ENCODE assay signal across 9 cellular contexts in genomic region chr17:50062323-50063243, GRCh38. TPM values are rescaled to one million over a fixed set of nuclear protein-coding genes. Genes with fewer than 3 reads are reported as not detected.
A peak's percentile ranks its signal among the peaks of the same experiment; 100 is the strongest.
DNase-seq lines count a peak whose midpoint lies in the region; ATAC-seq, FAIRE-seq and TF ChIP-seq lines count a peak whose summit lies in the region.
"Had no signal": no experiment of that assay in that cellular context is flagged by ENCODE, and none has a peak within 500 bp of the region (broad histone marks: within the 10 kb centered on the region; RNA-seq: fewer than 3 reads in every experiment).

No MANE protein-coding gene starts in this region.

- H3K9ac ChIP-seq in keratinocyte (ENCODE audit: control insufficient read depth, extremely low read depth, insufficient read depth, low read length), result peak overlapping the region; percentile 70

- CTCF ChIA-PET in GM10248 (lab: Yijun Ruan, JAX), result interaction anchor here (1.8 kb wide), 1 partner anchor 25 kb away, joined by 6 read pairs; no protein-coding TSS in a partner anchor

- DNase-seq in HS-27A (ENCODE audit: low read depth) (peak; percentile 98), body of pancreas (peak; percentile 27 to 73 (median 56)), keratinocyte (ENCODE audit: low read depth, low spot score) (peak; percentile 100), thyroid gland (peak; percentile 99 to 100), GM10248 (ENCODE audit: extremely low spot score) (no peak), WERI-Rb-1 (no peak), OCI-M2 (lab: John Stamatoyannopoulos, UW; ENCODE audit: unreplicated experiment) (no peak)
- DNase-seq: activated T-cell treated with anti-CD3 and anti-CD28 coated beads, Interleukin-2, amount 50 U/mL, for 4 hours had no signal

- H3K4me3 ChIP-seq in body of pancreas (no peak overlapping the region), keratinocyte (ENCODE audit: control insufficient read depth in 2 of 3, extremely low read depth in 1 of 3, insufficient read depth in 2 of 3, low read depth in 1 of 3, low read length in 3 of 3) (peak overlapping the region; percentile 1 to 47 (median 41)), thyroid gland (replicated peaks in 1 of 3) (no peak overlapping the region), WERI-Rb-1 (ENCODE audit: low read depth, low read length) (no peak overlapping the region)

- H3K27ac ChIP-seq in body of pancreas (peak overlapping the region in 2 of 4 donors; percentile 33 to 41), keratinocyte (ENCODE audit: control insufficient read depth, insufficient read depth, low read length) (peak overlapping the region; percentile 95), thyroid gland (peak overlapping the region; percentile 94 to 99 (median 95)), WERI-Rb-1 (no peak overlapping the region)

- 65 to 83% methylated on average over 6 to 10 of the region's 10 CpGs for WGBS in body of pancreas, 2 donors
- WGBS in thyroid gland, 2 donors, result 39 to 54% methylated on average over 6 to 10 of the region's 10 CpGs

- dilution Hi-C loops in keratinocyte (cut with MboI; ENCODE audit: extremely low pct_ligation_motif_present, low sequenced_read_pairs), result no loop called here

- H3K27me3 ChIP-seq in body of pancreas (no peaks in the 10 kb centered on the region), keratinocyte (ENCODE audit: control insufficient read depth, extremely low read depth, insufficient read depth, low read length) (no peaks in the 10 kb centered on the region), thyroid gland (no peaks in the 10 kb centered on the region), WERI-Rb-1 (ENCODE audit: insufficient read depth, low read depth, severe bottlenecking) (no peaks in the 10 kb centered on the region)

- H3K79me2 ChIP-seq in keratinocyte (ENCODE audit: control insufficient read depth, insufficient read depth, low read length), result peaks cover 86% of the 10 kb centered on the region

- H3K36me3 ChIP-seq in body of pancreas (replicated peaks in 1 of 2; ENCODE audit: insufficient read depth in 1 of 2, low read depth in 2 of 2) (no peaks in the 10 kb centered on the region), keratinocyte (ENCODE audit: control insufficient read depth in 2 of 2, extremely low read depth in 1 of 2, insufficient read depth in 2 of 2, low read length in 2 of 2) (peaks cover 21 to 67% of the 10 kb centered on the region in 2 experiments), thyroid gland (peaks cover 0 to 4% of the 10 kb centered on the region in 2 donors), WERI-Rb-1 (peaks cover 12% of the 10 kb centered on the region)

- FAIRE-seq in keratinocyte (lab: Jason Lieb, UNC), result peak; percentile 96

- H3K4me1 ChIP-seq in body of pancreas, result peaks cover 60% of the 10 kb centered on the region
- peaks cover 68% of the 10 kb centered on the region for H3K4me1 ChIP-seq in keratinocyte (ENCODE audit: control insufficient read depth, extremely low read depth, insufficient read depth, low read length)
- peaks cover 52 to 77% of the 10 kb centered on the region in 2 donors for H3K4me1 ChIP-seq in thyroid gland

- TF ChIP-seq POLR2A in body of pancreas (IDR thresholded peaks at IDR 0.05), result no peak
- peak in 1 of 2 donors; percentile 64 for TF ChIP-seq POLR2A in thyroid gland (IDR thresholded peaks at IDR 0.05)

- ATAC-seq in body of pancreas (peak; percentile 29), GM21723 (IDR thresholded peaks at IDR 0.05; ENCODE audit: unreplicated experiment) (no peak)
- ATAC-seq: activated T-cell treated with anti-CD3 and anti-CD28 coated beads, Interleukin-2, amount 50 U/mL, for 4 hours had no signal

- peak overlapping the region; percentile 90 for H3K4me2 ChIP-seq in keratinocyte (ENCODE audit: control insufficient read depth, extremely low read depth, insufficient read depth, low read depth, low read length)

- H2AFZ ChIP-seq in keratinocyte (ENCODE audit: control insufficient read depth, low read length), result no peak overlapping the region

- peaks cover 5% of the 10 kb centered on the region for H4K20me1 ChIP-seq in keratinocyte (ENCODE audit: control insufficient read depth, extremely low read depth, insufficient read depth, low read length)

- intact Hi-C loops in body of pancreas (cut with DNase I), result no loop called here
- intact Hi-C loops in thyroid gland (cut with DNase I), result no loop called here

- TF ChIP-seq CTCF in body of pancreas (IDR thresholded peaks at IDR 0.05), result no peak
- no peak for TF ChIP-seq CTCF in keratinocyte (optimal IDR thresholded peaks at IDR 0.05 in 1 of 3, IDR thresholded peaks at IDR 0.05 in 1 of 3, conservative IDR thresholded peaks at IDR 0.05 in 1 of 3; ENCODE audit: extremely low read depth in 1 of 3, insufficient read depth in 2 of 3, low read length in 3 of 3)
- TF ChIP-seq CTCF in thyroid gland (IDR thresholded peaks at IDR 0.05), result no peak
- no peak for TF ChIP-seq CTCF in GM10248 (IDR thresholded peaks at IDR 0.05; ENCODE audit: control extremely low read depth, extremely low read depth, low read depth, missing control alignments)
- TF ChIP-seq CTCF in WERI-Rb-1 (IDR thresholded peaks at IDR 0.05; ENCODE audit: low read depth, low read length), result no peak

- H3K9me3 ChIP-seq in body of pancreas, result no peaks in the 10 kb centered on the region
- H3K9me3 ChIP-seq in keratinocyte (ENCODE audit: control insufficient read depth, low read depth, low read length), result no peaks in the 10 kb centered on the region
- H3K9me3 ChIP-seq in thyroid gland, result no peaks in the 10 kb centered on the region
- no peaks in the 10 kb centered on the region for H3K9me3 ChIP-seq in WERI-Rb-1 (ENCODE audit: severe bottlenecking)

- no peaks in the 10 kb centered on the region for H3K9me1 ChIP-seq in keratinocyte (ENCODE audit: control insufficient read depth, extremely low read depth, insufficient read depth, low read length)

- POLR2A ChIA-PET in GM10248 (lab: Yijun Ruan, JAX), result no interaction called here

RNA-seq across cellular contexts. Expression of gene ITGA3, which starts 6.7 kb away (rescaled TPM):
- total RNA-seq in body of pancreas (10 to 100 TPM; 31.0 to 36.3 TPM), thyroid gland (100 to 1,000 TPM; 145 to 246 (median 172) TPM)
- 427 to 733 TPM (median 708 TPM) in 3 replicates for polyA plus RNA-seq in keratinocyte
- 311 TPM for polyA plus RNA-seq in keratinocyte (2011; ENCODE audit: low read depth)
- polyA plus RNA-seq in keratinocyte (2011; cell fraction: cytosol; rRNA removed), result 216 and 405 TPM in 2 replicates
- 1,779 and 2,144 TPM in 2 replicates for polyA plus RNA-seq in keratinocyte (2011; cell fraction: nucleus; rRNA removed)
- 460 and 965 TPM in 2 replicates for polyA plus RNA-seq in keratinocyte (2012; ENCODE audit: low replicate concordance)
- 1,193 to 2,515 TPM (median 1,361 TPM) in 3 replicates for polyA minus RNA-seq in keratinocyte
- 897 TPM for polyA minus RNA-seq in keratinocyte (2011; cell fraction: cytosol; rRNA and poly(A)+ RNA removed)
- 2,521 and 2,609 TPM in 2 replicates for polyA minus RNA-seq in keratinocyte (2011; cell fraction: nucleus; rRNA and poly(A)+ RNA removed)

RNA-seq across cellular contexts. Expression of gene PDK2, which starts 32.6 kb away (rescaled TPM):
- total RNA-seq in body of pancreas (100 to 1,000 TPM in 1 of 2 donors, 10 to 100 TPM in 1; 27.0 to 119 TPM), thyroid gland (10 to 100 TPM; 42.5 to 79.3 (median 64.5) TPM)
- polyA plus RNA-seq in keratinocyte, result 7.5 to 24.1 TPM (median 8.6 TPM) in 3 replicates
- polyA plus RNA-seq in keratinocyte (2011; ENCODE audit: low read depth), result 2.1 TPM
- 19.2 and 30.7 TPM in 2 replicates for polyA plus RNA-seq in keratinocyte (2011; cell fraction: cytosol; rRNA removed)
- polyA plus RNA-seq in keratinocyte (2011; cell fraction: nucleus; rRNA removed), result 21.7 and 30.4 TPM in 2 replicates
- polyA plus RNA-seq in keratinocyte (2012; ENCODE audit: low replicate concordance), result 5.9 and 11.2 TPM in 2 replicates
- polyA minus RNA-seq in keratinocyte, result 21.8 to 28.3 TPM (median 21.9 TPM) in 3 replicates
- polyA minus RNA-seq in keratinocyte (2011; cell fraction: cytosol; rRNA and poly(A)+ RNA removed), result 18.8 TPM
- polyA minus RNA-seq in keratinocyte (2011; cell fraction: nucleus; rRNA and poly(A)+ RNA removed), result 11.7 and 14.0 TPM in 2 replicates

Comparison
In these comparisons a context has a peak if more than half of its experiments do, and no peak if none do; other contexts are left out.
1. DNase-seq: peak in HS-27A (single experiment), body of pancreas (4 of 4), keratinocyte (single experiment) and thyroid gland (2 of 2); none in GM10248 (single experiment), WERI-Rb-1 (single experiment) and OCI-M2 (single experiment).
2. H3K4me3 ChIP-seq: peak in keratinocyte (3 of 3); none in body of pancreas (0 of 2), thyroid gland (0 of 3) and WERI-Rb-1 (single experiment).